Comparison of ENCODE assay signal across 10 cellular contexts in genomic region chr20:4563534-4563933, GRCh38.
DNase-seq lines count a peak whose midpoint lies in the region; FAIRE-seq and TF ChIP-seq lines count a peak whose summit lies in the region.
"Had no signal": no experiment of that assay in that cellular context is flagged by ENCODE, and none has a peak within 500 bp of the region (broad histone marks: within the 10 kb centered on the region; RNA-seq: fewer than 3 reads in every experiment).

No MANE protein-coding gene starts in this region.

- H3K4me1 Mint-ChIP-seq in progenitor cell of endocrine pancreas (ENCODE audit: low read depth): no peaks in the 10 kb centered on the region

- H3K4me3 Mint-ChIP-seq in progenitor cell of endocrine pancreas (ENCODE audit: low read depth): no peak overlapping the region

- no peak overlapping the region for H3K27ac Mint-ChIP-seq in progenitor cell of endocrine pancreas

- peaks cover 5% of the 10 kb centered on the region for H3K9me3 Mint-ChIP-seq in progenitor cell of endocrine pancreas (ENCODE audit: low read depth)

- DNase-seq in SIG-M5 treated with dmso at 0.1 percent for 504 hours (lab: John Stamatoyannopoulos, UW; ENCODE audit: unreplicated experiment) (peak; percentile 59), SIG-M5 (lab: John Stamatoyannopoulos, UW) (no peak), RKO (ENCODE audit: low spot score) (peak; percentile 86), progenitor cell of endocrine pancreas (ENCODE audit: low spot score, unreplicated experiment) (peak; percentile 29), HuH-7 (ENCODE audit: low spot score) (no peak), posterior cingulate gyrus (no peak), NCI-H524 treated with DMSO at 0.1 percent for 48 hours (lab: John Stamatoyannopoulos, UW) (no peak)
- DNase-seq: activated CD8-positive, alpha-beta memory T cell treated with anti-CD3 and anti-CD28 coated beads, Interleukin-2, amount 50 U/mL, for 4 hours; NCI-H1092 treated with DMSO at 0.1 percent for 48 hours had no signal

- H3K36me3 Mint-ChIP-seq in progenitor cell of endocrine pancreas (ENCODE audit: insufficient read depth): no peaks in the 10 kb centered on the region

- TF ChIP-seq CTCF in progenitor cell of endocrine pancreas (IDR thresholded peaks at IDR 0.05; ENCODE audit: unreplicated experiment): peak; percentile 34

- H3K27me3 Mint-ChIP-seq in progenitor cell of endocrine pancreas: peaks cover 24% of the 10 kb centered on the region

- peak; percentile 33 for FAIRE-seq in endometrium (lab: Jason Lieb, UNC)

- intact Hi-C loops in posterior cingulate gyrus (cut with DNase I): no loop called here

Comparison
In these comparisons a context has a peak if more than half of its experiments do, and no peak if none do; other contexts are left out.
1. DNase-seq: peak in SIG-M5 treated with dmso at 0.1 percent for 504 hours (single experiment), RKO (single experiment) and progenitor cell of endocrine pancreas (single experiment); none in SIG-M5 (single experiment), HuH-7 (single experiment), posterior cingulate gyrus (0 of 10) and NCI-H524 treated with DMSO at 0.1 percent for 48 hours (single experiment).